30 cellular contexts compared by ENCODE assay signal in genomic region chr20:48645666-48646065, GRCh38.
DNase-seq lines count a peak whose midpoint lies in the region; ATAC-seq, FAIRE-seq and TF ChIP-seq lines count a peak whose summit lies in the region.
"Had no signal": no experiment of that assay in that cellular context is flagged by ENCODE, and none has a peak within 500 bp of the region (broad histone marks: within the 10 kb centered on the region; RNA-seq: fewer than 3 reads in every experiment).

No MANE protein-coding gene starts in this region.

- H3K4me3 ChIP-seq in bronchial epithelial cell (ENCODE audit: low read depth, low read length), result no peak overlapping the region
- H3K4me3 ChIP-seq in neural progenitor cell, result no peak overlapping the region

- intact Hi-C loops in activated CD8-positive, alpha-beta T cell treated with anti-CD3 and anti-CD28 coated beads for 36 hours (cut with micrococcal nuclease), result no loop called here

- H3K9me3 Mint-ChIP-seq in activated CD8-positive, alpha-beta memory T cell treated with anti-CD3 and anti-CD28 coated beads, Interleukin-2, amount 10 ng/mL, durations not matched to agents 7 days and 5 days (ENCODE audit: low read depth), result no peaks in the 10 kb centered on the region
- no peaks in the 10 kb centered on the region for H3K9me3 Mint-ChIP-seq in neural progenitor cell
- H3K9me3 Mint-ChIP-seq in stimulated activated naive B cell treated with anti-CD40 and anti-IgM and Interleukin-4, amounts not matched to agents 10 μg/mL and 1 μg/mL and 100 μg/mL, for 72 hours, result no peaks in the 10 kb centered on the region
- no peaks in the 10 kb centered on the region for H3K9me3 Mint-ChIP-seq in activated CD8-positive, alpha-beta T cell treated with anti-CD3 and anti-CD28 coated beads for 36 hours
- H3K9me3 Mint-ChIP-seq: CD8-positive, alpha-beta memory T cell had no signal

- no peak overlapping the region for H2AFZ ChIP-seq in neural progenitor cell (replicated peaks)

- no peak overlapping the region for H3K27ac ChIP-seq in neural progenitor cell
- H3K27ac ChIP-seq: 22Rv1, C4-2B had no signal

- H3K27me3 ChIP-seq in bronchial epithelial cell (ENCODE audit: control insufficient read depth, insufficient read depth, low read length) (no peaks in the 10 kb centered on the region), neural progenitor cell (no peaks in the 10 kb centered on the region)

- no peaks in the 10 kb centered on the region for H3K4me1 ChIP-seq in neural progenitor cell

- H3K4me2 ChIP-seq in neural progenitor cell, result no peak overlapping the region

- POLR2A ChIA-PET in activated CD8-positive, alpha-beta T cell treated with anti-CD3 and anti-CD28 coated beads for 36 hours (lab: Charles Lee), result no interaction called here

- no peak overlapping the region for H3K9ac ChIP-seq in neural progenitor cell

- H4K20me1 ChIP-seq in neural progenitor cell (ENCODE audit: low read depth), result no peaks in the 10 kb centered on the region

- no peaks in the 10 kb centered on the region for H3K36me3 ChIP-seq in bronchial epithelial cell (ENCODE audit: control insufficient read depth, insufficient read depth, low read length)
- no peaks in the 10 kb centered on the region for H3K36me3 ChIP-seq in neural progenitor cell

- no peaks in the 10 kb centered on the region for H3K27me3 Mint-ChIP-seq in activated CD8-positive, alpha-beta memory T cell treated with anti-CD3 and anti-CD28 coated beads, Interleukin-2, amount 10 ng/mL, durations not matched to agents 7 days and 5 days
- H3K27me3 Mint-ChIP-seq in neural progenitor cell (ENCODE audit: insufficient read depth, low read depth), result peaks cover 2% of the 10 kb centered on the region
- no peaks in the 10 kb centered on the region for H3K27me3 Mint-ChIP-seq in stimulated activated naive B cell treated with anti-CD40 and anti-IgM and Interleukin-4, amounts not matched to agents 10 μg/mL and 1 μg/mL and 100 μg/mL, for 72 hours
- no peaks in the 10 kb centered on the region for H3K27me3 Mint-ChIP-seq in activated CD8-positive, alpha-beta T cell treated with anti-CD3 and anti-CD28 coated beads for 36 hours
- H3K27me3 Mint-ChIP-seq: B cell; CD8-positive, alpha-beta memory T cell had no signal

- H3K4me3 Mint-ChIP-seq in activated CD8-positive, alpha-beta memory T cell treated with anti-CD3 and anti-CD28 coated beads, Interleukin-2, amount 10 ng/mL, durations not matched to agents 7 days and 5 days, result no peak overlapping the region
- H3K4me3 Mint-ChIP-seq in neural progenitor cell, result no peak overlapping the region
- no peak overlapping the region for H3K4me3 Mint-ChIP-seq in stimulated activated naive B cell treated with anti-CD40 and anti-IgM and Interleukin-4, amounts not matched to agents 10 μg/mL and 1 μg/mL and 100 μg/mL, for 72 hours
- H3K4me3 Mint-ChIP-seq in activated CD8-positive, alpha-beta T cell treated with anti-CD3 and anti-CD28 coated beads for 36 hours, result no peak overlapping the region
- H3K4me3 Mint-ChIP-seq: B cell had no signal

- H3K36me3 Mint-ChIP-seq in activated CD8-positive, alpha-beta memory T cell treated with anti-CD3 and anti-CD28 coated beads, Interleukin-2, amount 10 ng/mL, durations not matched to agents 7 days and 5 days, result peaks cover 52% of the 10 kb centered on the region
- peaks cover 44% of the 10 kb centered on the region for H3K36me3 Mint-ChIP-seq in neural progenitor cell
- peaks cover 53 to 61% of the 10 kb centered on the region in 2 donors for H3K36me3 Mint-ChIP-seq in stimulated activated naive B cell treated with anti-CD40 and anti-IgM and Interleukin-4, amounts not matched to agents 10 μg/mL and 1 μg/mL and 100 μg/mL, for 72 hours
- peaks cover 43% of the 10 kb centered on the region for H3K36me3 Mint-ChIP-seq in activated CD8-positive, alpha-beta T cell treated with anti-CD3 and anti-CD28 coated beads for 36 hours (ENCODE audit: low read depth)

- no peaks in the 10 kb centered on the region for H3K9me3 ChIP-seq in neural progenitor cell (ENCODE audit: low read depth)

- CTCF ChIA-PET in activated CD8-positive, alpha-beta memory T cell treated with anti-CD3 and anti-CD28 coated beads, Interleukin-2, amount 10 ng/mL, durations not matched to agents 7 days and 5 days (lab: Charles Lee), result interaction anchor here (1.8 to 1.9 kb wide), 2 partner anchors 12 to 259 kb away, joined by 6 to 7 read pairs; no protein-coding TSS in a partner anchor
- CTCF ChIA-PET in activated CD8-positive, alpha-beta T cell treated with anti-CD3 and anti-CD28 coated beads for 36 hours (lab: Charles Lee), result no interaction called here

- peaks cover 3% of the 10 kb centered on the region for H3K4me1 Mint-ChIP-seq in activated CD8-positive, alpha-beta memory T cell treated with anti-CD3 and anti-CD28 coated beads, Interleukin-2, amount 10 ng/mL, durations not matched to agents 7 days and 5 days
- H3K4me1 Mint-ChIP-seq in neural progenitor cell, result no peaks in the 10 kb centered on the region
- no peaks in the 10 kb centered on the region for H3K4me1 Mint-ChIP-seq in stimulated activated naive B cell treated with anti-CD40 and anti-IgM and Interleukin-4, amounts not matched to agents 10 μg/mL and 1 μg/mL and 100 μg/mL, for 72 hours
- H3K4me1 Mint-ChIP-seq in activated CD8-positive, alpha-beta T cell treated with anti-CD3 and anti-CD28 coated beads for 36 hours (ENCODE audit: low read depth), result no peaks in the 10 kb centered on the region
- H3K4me1 Mint-ChIP-seq: B cell had no signal

- TF ChIP-seq CTCF in bronchial epithelial cell (IDR thresholded peaks at IDR 0.05; ENCODE audit: insufficient read depth, low read length, severe bottlenecking), result no peak
- no peak for TF ChIP-seq CTCF in neural progenitor cell (IDR thresholded peaks at IDR 0.05)
- no peak for TF ChIP-seq CTCF in activated CD8-positive, alpha-beta T cell treated with anti-CD3 and anti-CD28 coated beads for 36 hours (IDR thresholded peaks at IDR 0.05)

- ATAC-seq in activated CD8-positive, alpha-beta memory T cell treated with anti-CD3 and anti-CD28 coated beads, Interleukin-2, amount 10 ng/mL, durations not matched to agents 7 days and 5 days, result no peak
- no peak for ATAC-seq in stimulated activated naive B cell treated with anti-CD40 and anti-IgM and Interleukin-4, amounts not matched to agents 10 μg/mL and 1 μg/mL and 100 μg/mL, for 72 hours (replicated peaks)
- no peak for ATAC-seq in activated CD8-positive, alpha-beta T cell treated with anti-CD3 and anti-CD28 coated beads for 36 hours
- ATAC-seq: HCT116, HepG2 had no signal

- peak; percentile 58 for FAIRE-seq in bronchial epithelial cell (lab: Jason Lieb, UNC)
- FAIRE-seq: GM12892, GM19239, H1, HepG2 had no signal

- no peaks in the 10 kb centered on the region for H3F3A ChIP-seq in neural progenitor cell (ENCODE audit: low read depth)

- no peak for DNase-seq in activated CD8-positive, alpha-beta memory T cell treated with anti-CD3 and anti-CD28 coated beads, Interleukin-2, amount 10 ng/mL, durations not matched to agents 7 days and 5 days
- DNase-seq in activated CD8-positive, alpha-beta memory T cell treated with anti-CD3 and anti-CD28 coated beads, Interleukin-2, amount 50 U/mL, for 48 hours, result no peak
- DNase-seq in bronchial epithelial cell (ENCODE audit: low read depth), result no peak
- no peak for DNase-seq in neural progenitor cell (ENCODE audit: low spot score)
- no peak for DNase-seq in stimulated activated naive B cell treated with anti-CD40 and anti-IgM and Interleukin-4, amounts not matched to agents 10 μg/mL and 1 μg/mL and 100 μg/mL, for 72 hours
- no peak for DNase-seq in activated CD8-positive, alpha-beta T cell treated with anti-CD3 and anti-CD28 coated beads for 36 hours
- DNase-seq in HUDEP-2 (lab: John Stamatoyannopoulos, UW; ENCODE audit: unreplicated experiment in 76 of 76), result no peak
- no peak for DNase-seq in cerebellar cortex (ENCODE audit: low spot score)
- DNase-seq: Calu3; CD8-positive, alpha-beta memory T cell; DMS153; DND-41; Karpas-422; NCI-H1092; NCI-H1417 treated with DMSO at 0.1 percent for 48 hours; NCI-H1694 treated with DMSO at 0.1 percent for 48 hours; NCI-H2081; NCI-H2171; NCI-H226; NCI-H510A; NCI-H69; SIG-M5 had no signal

- peak overlapping the region; percentile 22 for H3K27ac Mint-ChIP-seq in activated CD8-positive, alpha-beta memory T cell treated with anti-CD3 and anti-CD28 coated beads, Interleukin-2, amount 10 ng/mL, durations not matched to agents 7 days and 5 days
- H3K27ac Mint-ChIP-seq in neural progenitor cell, result peak overlapping the region; percentile 74
- H3K27ac Mint-ChIP-seq in stimulated activated naive B cell treated with anti-CD40 and anti-IgM and Interleukin-4, amounts not matched to agents 10 μg/mL and 1 μg/mL and 100 μg/mL, for 72 hours, result peak overlapping the region; percentile 60
- H3K27ac Mint-ChIP-seq in activated CD8-positive, alpha-beta T cell treated with anti-CD3 and anti-CD28 coated beads for 36 hours, result no peak overlapping the region
- H3K27ac Mint-ChIP-seq: B cell had no signal

- no peaks in the 10 kb centered on the region for H3K79me2 ChIP-seq in neural progenitor cell (ENCODE audit: low read depth)
